28 cellular contexts compared by ENCODE assay signal in the genomic region with DNA sequence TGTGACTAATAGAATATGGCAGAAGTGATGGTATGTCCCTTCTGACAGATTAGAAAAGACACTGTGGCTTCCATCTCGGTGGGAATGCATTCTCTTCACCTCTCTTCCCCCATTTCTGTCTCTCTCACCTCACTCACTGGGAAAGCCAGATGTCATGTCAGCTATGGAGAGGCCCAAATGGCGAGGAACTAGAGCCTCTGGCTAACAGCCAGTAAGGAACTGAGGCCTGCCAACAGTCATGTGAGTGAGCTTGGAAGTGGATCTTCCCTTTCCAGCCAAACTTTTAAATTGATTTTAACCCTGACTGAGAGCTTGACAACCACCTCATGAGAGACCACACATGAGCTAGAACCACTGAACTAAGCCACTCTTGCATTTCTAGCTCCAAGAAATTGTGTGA. TPM values are rescaled to one million over a fixed set of nuclear protein-coding genes. Genes with fewer than 3 reads are reported as not detected.
DNase-seq lines count a peak whose midpoint lies in the region; ATAC-seq and TF ChIP-seq lines count a peak whose summit lies in the region.
"Had no signal": no experiment of that assay in that cellular context is flagged by ENCODE, and none has a peak within 500 bp of the region (broad histone marks: within the 10 kb centered on the region; RNA-seq: fewer than 3 reads in every experiment).

No MANE protein-coding gene starts in this region.

- H3K27me3 ChIP-seq in colonic mucosa (no peaks in the 10 kb centered on the region), right cardiac atrium (ENCODE audit: control insufficient read depth, insufficient read depth) (no peaks in the 10 kb centered on the region), tibial artery (no peaks in the 10 kb centered on the region)
- H3K27me3 ChIP-seq: BLaER1, ovary, spleen, tibial nerve had no signal

- 25% methylated on average over 2 of the region's 2 CpGs for WGBS in right cardiac atrium

- DNase-seq in NCI-H446 treated with DMSO at 0.1 percent for 48 hours (lab: John Stamatoyannopoulos, UW) (peak; percentile 83), colonic mucosa (peak; percentile 23), right cardiac atrium (peak; percentile 44 to 82 (median 73)), tibial artery (peak; percentile 68 to 76), NCI-H1092 treated with DMSO at 0.1 percent for 48 hours (lab: John Stamatoyannopoulos, UW) (no peak)
- DNase-seq in activated T-cell treated with anti-CD3 and anti-CD28 coated beads, Interleukin-2, amount 50 U/mL, for 1 hour: no peak
- DNase-seq in stimulated activated CD4-positive, alpha-beta T cell treated with anti-CD3 and anti-CD28 coated beads, Interleukin-4, amount 100 ng/mL, for 4 hours: no peak
- DNase-seq: activated CD4-positive, alpha-beta memory T cell treated with anti-CD3 and anti-CD28 coated beads for 36 hours; activated CD4-positive, CD25-positive, alpha-beta regulatory T cell treated with anti-CD3 and anti-CD28 coated beads, Interleukin-2, amount 50 U/mL, for 72 hours; activated CD8-positive, alpha-beta memory T cell treated with anti-CD3 and anti-CD28 coated beads, Interleukin-2, amount 50 U/mL, for 4 hours; activated naive CD4-positive, alpha-beta T cell treated with anti-CD3 and anti-CD28 coated beads for 36 hours; effector CD8-positive, alpha-beta T cell; foreskin fibroblast; HCEC 1CT; KBM-7; mammary epithelial cell; NCI-H1417; NCI-H2029; NCI-H69; SHP77; spleen; stimulated activated CD4-positive, alpha-beta T cell treated with anti-CD3 and anti-CD28 coated beads, Interleukin-2, amount 100 ng/mL, for 24 hours; stimulated activated CD8-positive, alpha-beta memory T cell treated with anti-CD3 and anti-CD28 coated beads, Interleukin-4, amount 100 ng/mL, for 48 hours; T-helper 2 cell had no signal

- H3K9me3 ChIP-seq in colonic mucosa (no peaks in the 10 kb centered on the region), right cardiac atrium (ENCODE audit: control insufficient read depth, low read length) (no peaks in the 10 kb centered on the region), tibial artery (no peaks in the 10 kb centered on the region)
- H3K9me3 ChIP-seq: ovary had no signal

- H3K4me3 ChIP-seq in colonic mucosa: no peak overlapping the region
- H3K4me3 ChIP-seq in right cardiac atrium (ENCODE audit: low read length): no peak overlapping the region
- H3K4me3 ChIP-seq in tibial artery: no peak overlapping the region
- H3K4me3 ChIP-seq: BLaER1, ovary, spleen, tibial nerve had no signal

- intact Hi-C loops in colonic mucosa (cut with DNase I) (no loop called here), right cardiac atrium (cut with DNase I) (no loop called here), tibial artery (cut with DNase I; ENCODE audit: low total_unique reads) (no loop called here)

- no peak overlapping the region for H3K9ac ChIP-seq in colonic mucosa (ENCODE audit: low read depth in 2 of 2, low read length in 2 of 2)
- H3K9ac ChIP-seq: BLaER1 had no signal

- H3K4me1 ChIP-seq in colonic mucosa (no peaks in the 10 kb centered on the region), right cardiac atrium (ENCODE audit: control insufficient read depth, insufficient read depth, low read length) (peaks cover 9% of the 10 kb centered on the region), tibial artery (peaks cover 0 to 38% (median 16%) of the 10 kb centered on the region in 4 donors)
- H3K4me1 ChIP-seq: BLaER1, spleen, tibial nerve had no signal

- H3K27ac ChIP-seq in colonic mucosa: no peak overlapping the region
- no peak overlapping the region for H3K27ac ChIP-seq in right cardiac atrium (ENCODE audit: low read length)
- H3K27ac ChIP-seq in tibial artery: peak overlapping the region; percentile 21 to 29
- H3K27ac ChIP-seq: BLaER1, epithelial cell of prostate, ovary, spleen, tibial nerve had no signal

- peak in 1 of 2 donors; percentile 24 for ATAC-seq in right cardiac atrium

- TF ChIP-seq CTCF in colonic mucosa (IDR thresholded peaks at IDR 0.05) (no peak), tibial artery (IDR thresholded peaks at IDR 0.05) (no peak)

- no peaks in the 10 kb centered on the region for H3K36me3 ChIP-seq in colonic mucosa
- H3K36me3 ChIP-seq in tibial artery: peaks cover 8 to 23% (median 20%) of the 10 kb centered on the region in 3 donors
- H3K36me3 ChIP-seq: ovary had no signal

RNA-seq across cellular contexts. Expression of a gene that starts 35.2 kb away (rescaled TPM):
- total RNA-seq in colonic mucosa (10 to 100 TPM; 11.0 to 31.6 TPM), right cardiac atrium (1 to 10 TPM; 6.9 to 8.0 (median 7.3) TPM)
- 4.7 TPM for polyA plus RNA-seq in right cardiac atrium

Comparison
In these comparisons a context has a peak if more than half of its experiments do, and no peak if none do; other contexts are left out.
1. DNase-seq: peak in NCI-H446 treated with DMSO at 0.1 percent for 48 hours (single experiment), colonic mucosa (single experiment), right cardiac atrium (3 of 3) and tibial artery (2 of 2); none in activated T-cell treated with anti-CD3 and anti-CD28 coated beads, Interleukin-2, amount 50 U/mL, for 1 hour (single experiment), stimulated activated CD4-positive, alpha-beta T cell treated with anti-CD3 and anti-CD28 coated beads, Interleukin-4, amount 100 ng/mL, for 4 hours (0 of 2) and NCI-H1092 treated with DMSO at 0.1 percent for 48 hours (single experiment).
2. H3K27ac ChIP-seq: peak in tibial artery (2 of 2); none in colonic mucosa (single experiment) and right cardiac atrium (single experiment).